4 cellular contexts compared by ENCODE assay signal in the genomic region with DNA sequence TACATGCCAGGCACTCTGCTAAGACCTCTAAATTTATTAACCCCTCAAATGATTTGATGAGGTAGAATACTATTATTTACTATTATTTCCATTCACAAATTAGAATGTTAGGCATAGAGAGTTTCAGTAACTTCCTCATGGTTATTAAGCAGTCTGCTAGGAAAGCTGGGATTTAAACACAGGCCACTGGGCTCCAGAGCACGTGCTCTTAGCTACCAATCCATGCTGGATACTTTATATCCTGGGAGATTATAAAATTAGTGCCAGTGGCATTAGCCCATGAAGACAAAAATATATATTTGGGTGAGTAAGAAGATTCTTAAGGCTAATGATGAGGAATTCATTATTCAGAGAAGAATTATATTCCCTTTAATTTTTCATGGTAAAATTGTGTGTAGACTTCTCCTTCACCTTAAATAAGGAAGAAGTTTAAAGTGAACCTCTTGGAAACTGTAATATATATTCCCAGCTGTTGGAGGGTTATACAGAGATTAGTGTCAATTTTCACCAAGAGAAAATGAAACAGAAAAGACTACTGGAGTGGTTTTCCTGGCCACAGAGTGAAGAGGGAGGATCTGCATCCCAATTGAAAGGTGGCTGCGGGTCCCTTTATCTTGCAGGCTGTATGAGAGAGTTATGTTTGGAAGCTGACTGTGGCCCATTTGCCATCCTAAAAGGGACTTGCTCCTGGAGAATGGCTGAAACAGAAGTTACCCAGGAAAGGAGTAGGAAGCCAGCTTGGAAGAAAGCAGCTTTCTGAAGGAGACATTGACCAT.
"Had no signal": no experiment of that assay in that cellular context is flagged by ENCODE, and none has a peak within 500 bp of the region (broad histone marks: within the 10 kb centered on the region; RNA-seq: fewer than 3 reads in every experiment).

No MANE protein-coding gene starts in this region.

- H3K27ac Mint-ChIP-seq: H9, IgD-negative memory B cell had no signal

- H3K4me1 Mint-ChIP-seq: IgD-negative memory B cell had no signal

- H3K36me3 Mint-ChIP-seq: IgD-negative memory B cell had no signal

- H3K4me3 Mint-ChIP-seq: H9, IgD-negative memory B cell had no signal

- DNase-seq: GM23248, H9, HCEC 1CT had no signal

- H3K9me3 Mint-ChIP-seq: H9 had no signal

- H2AFZ ChIP-seq: GM23248 had no signal

- H3K4me3 ChIP-seq: GM23248 had no signal

- H3K27ac ChIP-seq: GM23248 had no signal

- H3K27me3 Mint-ChIP-seq: IgD-negative memory B cell had no signal
